In the genomic region with DNA sequence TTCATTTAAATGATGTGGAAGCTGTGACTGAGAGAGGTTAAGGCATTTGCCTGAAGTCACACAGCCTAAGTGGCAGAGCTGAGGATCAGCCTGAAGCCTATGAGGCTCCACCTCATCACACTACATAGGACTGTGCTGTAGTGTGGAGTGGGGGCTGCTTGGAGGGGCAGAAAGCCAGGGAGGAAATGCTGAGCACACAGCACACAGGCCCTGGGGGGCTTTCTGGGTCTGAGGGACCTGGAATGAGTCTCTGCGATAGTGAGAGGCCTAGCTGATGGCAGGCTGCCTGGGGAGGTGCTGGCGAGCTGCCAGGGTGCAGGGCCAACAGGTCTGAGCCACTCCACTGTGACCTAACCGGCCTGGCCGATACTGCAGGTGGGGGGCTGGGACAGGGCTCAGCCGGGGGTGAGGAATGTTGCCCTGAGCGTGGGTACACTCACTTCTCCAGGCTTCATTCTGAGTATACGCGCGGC, we compare ENCODE assay signal across 16 cellular contexts. TPM values are rescaled to one million over a fixed set of nuclear protein-coding genes. Genes with fewer than 3 reads are reported as not detected.
DNase-seq lines count a peak whose midpoint lies in the region; ATAC-seq and TF ChIP-seq lines count a peak whose summit lies in the region.
"Had no signal": no experiment of that assay in that cellular context is flagged by ENCODE, and none has a peak within 500 bp of the region (broad histone marks: within the 10 kb centered on the region; RNA-seq: fewer than 3 reads in every experiment).

No MANE protein-coding gene starts in this region.

- no peaks in the 10 kb centered on the region for H3K36me3 Mint-ChIP-seq in naive thymus-derived CD8-positive, alpha-beta T cell
- H3K36me3 Mint-ChIP-seq: activated naive CD8-positive, alpha-beta T cell; CD8-positive, alpha-beta T cell had no signal

- TF ChIP-seq CTCF in epithelial cell of esophagus (IDR thresholded peaks at IDR 0.05; ENCODE audit: insufficient read depth, low read depth, low read length, missing control alignments) (no peak), lung (IDR thresholded peaks at IDR 0.05; ENCODE audit: control extremely low read depth, extremely low read depth) (no peak), ascending aorta (IDR thresholded peaks at IDR 0.05) (no peak)

- no peaks in the 10 kb centered on the region for H3K27me3 ChIP-seq in lung (ENCODE audit: control insufficient read depth, insufficient read depth)
- H3K27me3 ChIP-seq in ascending aorta: peaks cover 6% of the 10 kb centered on the region

- peaks cover 0 to 9% (median 7%) of the 10 kb centered on the region in 4 donors for H3K4me1 Mint-ChIP-seq in naive thymus-derived CD8-positive, alpha-beta T cell

- DNase-seq in EL (peak; percentile 32), NCI-H69 (lab: John Stamatoyannopoulos, UW) (peak; percentile 11), epithelial cell of esophagus (ENCODE audit: low read depth) (peak; percentile 69), lung (ENCODE audit: low spot score) (peak; percentile 83), ascending aorta (ENCODE audit: low spot score in 2 of 2) (no peak), midbrain (lab: John Stamatoyannopoulos, UW) (no peak), NCI-H128 (lab: John Stamatoyannopoulos, UW; ENCODE audit: unreplicated experiment) (no peak)
- no peak for DNase-seq in naive thymus-derived CD8-positive, alpha-beta T cell
- DNase-seq: activated CD4-positive, alpha-beta T cell treated with anti-CD3 and anti-CD28 coated beads, Interleukin-2, amount 50 U/mL, for 4 hours; CD8-positive, alpha-beta T cell; effector memory CD4-positive, alpha-beta T cell; hippocampal formation; NCI-H524; uterus had no signal

- H3K36me3 ChIP-seq in lung (ENCODE audit: control insufficient read depth in 2 of 2, insufficient read depth in 2 of 2, low read length in 2 of 2) (no peaks in the 10 kb centered on the region), ascending aorta (no peaks in the 10 kb centered on the region)
- H3K36me3 ChIP-seq: uterus had no signal

- ATAC-seq in lung (ENCODE audit: insufficient read depth, low FRiP score): peak; percentile 76
- no peak for ATAC-seq in naive thymus-derived CD8-positive, alpha-beta T cell
- ATAC-seq: CD8-positive, alpha-beta T cell had no signal

- 43 to 68% methylated on average over 9 of the region's 9 CpGs for WGBS in lung, 2 donors

- H3K9me3 Mint-ChIP-seq in naive thymus-derived CD8-positive, alpha-beta T cell: no peaks in the 10 kb centered on the region
- H3K9me3 Mint-ChIP-seq: CD8-positive, alpha-beta T cell had no signal

- H3K27ac ChIP-seq in lung (ENCODE audit: low read depth in 1 of 2, low read length in 1 of 2) (no peak overlapping the region), ascending aorta (no peak overlapping the region)
- H3K27ac ChIP-seq: uterus had no signal

- intact Hi-C loops in ascending aorta (cut with DNase I): no loop called here

- H3K4me3 Mint-ChIP-seq in naive thymus-derived CD8-positive, alpha-beta T cell: no peak overlapping the region
- H3K4me3 Mint-ChIP-seq: activated naive CD8-positive, alpha-beta T cell; CD8-positive, alpha-beta T cell had no signal

- peaks cover 0 to 3% of the 10 kb centered on the region in 2 donors for H3K4me1 ChIP-seq in lung (ENCODE audit: control insufficient read depth in 2 of 2, insufficient read depth in 2 of 2, low read length in 2 of 2)
- no peaks in the 10 kb centered on the region for H3K4me1 ChIP-seq in ascending aorta
- H3K4me1 ChIP-seq: uterus had no signal

- H3K27ac Mint-ChIP-seq in naive thymus-derived CD8-positive, alpha-beta T cell: no peak overlapping the region
- H3K27ac Mint-ChIP-seq: activated naive CD8-positive, alpha-beta T cell; CD8-positive, alpha-beta T cell had no signal

- POLR2A ChIA-PET in naive thymus-derived CD8-positive, alpha-beta T cell (lab: Charles Lee): no interaction called here

- H3K9me3 ChIP-seq in lung (ENCODE audit: control insufficient read depth in 2 of 2, insufficient read depth in 1 of 2, low read length in 1 of 2): peaks cover 0 to 4% of the 10 kb centered on the region in 2 donors
- H3K9me3 ChIP-seq in ascending aorta: no peaks in the 10 kb centered on the region
- H3K9me3 ChIP-seq: uterus had no signal

- peaks cover 22 to 68% (median 47%) of the 10 kb centered on the region in 5 donors for H3K27me3 Mint-ChIP-seq in naive thymus-derived CD8-positive, alpha-beta T cell

- H3K4me3 ChIP-seq in epithelial cell of esophagus (ENCODE audit: low read length) (no peak overlapping the region), lung (no peak overlapping the region), ascending aorta (no peak overlapping the region)
- H3K4me3 ChIP-seq: uterus had no signal

RNA-seq across cellular contexts. Expression of a gene that starts 2.2 kb away (rescaled TPM):
- total RNA-seq in lung (1 to 10 TPM in 1 of 2 donors, under 1 TPM in 1; 0.86 to 5.0 TPM), ascending aorta (not detected)
- 1 to 10 TPM in 1 of 2 donors, under 1 TPM in 1; 0.57 to 1.4 TPM for polyA plus RNA-seq in lung
- total RNA-seq in naive thymus-derived CD8-positive, alpha-beta T cell: not detected
- not detected for polyA plus RNA-seq in naive thymus-derived CD8-positive, alpha-beta T cell
- total RNA-seq: CD8-positive, alpha-beta T cell; H4 had no signal

RNA-seq across cellular contexts. Expression of a gene that starts 18.4 kb away (rescaled TPM):
- total RNA-seq in lung (not detected), ascending aorta (not detected)
- polyA plus RNA-seq in lung: not detected
- total RNA-seq in naive thymus-derived CD8-positive, alpha-beta T cell: not detected
- not detected for polyA plus RNA-seq in naive thymus-derived CD8-positive, alpha-beta T cell
- total RNA-seq: CD8-positive, alpha-beta T cell; H4; uterus had no signal

Comparison
In these comparisons a context has a peak if more than half of its experiments do, and no peak if none do; other contexts are left out.
1. DNase-seq: peak in EL (single experiment), NCI-H69 (single experiment), epithelial cell of esophagus (single experiment) and lung (single experiment); none in ascending aorta (0 of 2), midbrain (single experiment), NCI-H128 (single experiment) and naive thymus-derived CD8-positive, alpha-beta T cell (0 of 10).